27 cellular contexts compared by ENCODE assay signal in the genomic region with DNA sequence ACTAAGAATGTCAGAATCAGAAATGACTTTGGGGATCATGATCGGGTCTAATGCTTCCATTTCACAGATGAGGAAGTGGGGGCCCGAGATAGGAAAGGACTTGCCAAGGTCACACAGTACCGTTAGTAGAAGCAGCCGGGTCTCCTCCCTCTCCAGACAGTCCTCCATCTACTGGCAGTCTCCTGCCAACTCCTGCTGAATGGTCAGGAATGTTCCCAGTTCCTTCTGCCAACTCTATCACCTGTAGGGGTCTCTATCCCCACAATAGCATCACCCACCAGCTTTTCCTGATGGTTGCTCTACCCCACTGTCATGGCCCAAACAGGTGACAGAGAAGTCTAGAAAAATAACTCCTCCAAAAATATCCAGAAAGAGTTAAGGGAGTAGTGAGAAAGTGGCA. TPM values are rescaled to one million over a fixed set of nuclear protein-coding genes. Genes with fewer than 3 reads are reported as not detected.
DNase-seq lines count a peak whose midpoint lies in the region; ATAC-seq, FAIRE-seq and TF ChIP-seq lines count a peak whose summit lies in the region.
"Had no signal": no experiment of that assay in that cellular context is flagged by ENCODE, and none has a peak within 500 bp of the region (broad histone marks: within the 10 kb centered on the region; RNA-seq: fewer than 3 reads in every experiment).

No MANE protein-coding gene starts in this region.

- H3K9me3 Mint-ChIP-seq in WTC11 (peaks cover 20% of the 10 kb centered on the region), endodermal cell (peaks cover 33% of the 10 kb centered on the region)

- H3K9me3 ChIP-seq in endodermal cell (ENCODE audit: control insufficient read depth, low read length) = peaks cover 14% of the 10 kb centered on the region
- H3K9me3 ChIP-seq in kidney (ENCODE audit: control insufficient read depth in 1 of 2, low read length in 2 of 2) = peaks cover 3 to 7% of the 10 kb centered on the region in 2 donors
- peaks cover 9% of the 10 kb centered on the region for H3K9me3 ChIP-seq in osteoblast (ENCODE audit: low read depth, low read length)
- peaks cover 0 to 15% (median 11%) of the 10 kb centered on the region in 12 donors for H3K9me3 ChIP-seq in heart left ventricle
- H3K9me3 ChIP-seq: BE2C had no signal

- peaks cover 4% of the 10 kb centered on the region; the same call in 1 of the 2 replicates for H3K27me3 Mint-ChIP-seq in WTC11 (ENCODE audit: low read depth)
- H3K27me3 Mint-ChIP-seq in endodermal cell (ENCODE audit: insufficient read depth) = peaks cover 5% of the 10 kb centered on the region

- no peak overlapping the region for H3K4me2 ChIP-seq in osteoblast (ENCODE audit: insufficient read depth, low read length)
- H3K4me2 ChIP-seq: BLaER1 had no signal

- intact Hi-C loops in kidney (cut with DNase I) = no loop called here
- intact Hi-C loops in heart left ventricle (cut with DNase I) = no loop called here

- no peaks in the 10 kb centered on the region for H3K36me3 ChIP-seq in endodermal cell (ENCODE audit: control insufficient read depth, insufficient read depth, low read length)
- H3K36me3 ChIP-seq in kidney (ENCODE audit: control insufficient read depth in 1 of 2, insufficient read depth in 2 of 2, low read length in 2 of 2) = no peaks in the 10 kb centered on the region
- no peaks in the 10 kb centered on the region for H3K36me3 ChIP-seq in osteoblast (ENCODE audit: insufficient read depth, low read length)
- no peaks in the 10 kb centered on the region for H3K36me3 ChIP-seq in heart left ventricle
- H3K36me3 ChIP-seq: BE2C, BLaER1 had no signal

- no peaks in the 10 kb centered on the region for H3K79me2 ChIP-seq in osteoblast (ENCODE audit: insufficient read depth, low read length)

- H3K9ac ChIP-seq in endodermal cell (ENCODE audit: extremely low read depth, low read length, poor library complexity, severe bottlenecking) (no peak overlapping the region), kidney (ENCODE audit: low read length in 2 of 2) (no peak overlapping the region)
- H3K9ac ChIP-seq: BLaER1 had no signal

- H3K4me3 ChIP-seq in endodermal cell (ENCODE audit: low read length) (no peak overlapping the region), kidney (ENCODE audit: low read length in 2 of 2) (no peak overlapping the region), osteoblast (ENCODE audit: insufficient read depth, low read length) (no peak overlapping the region), heart left ventricle (no peak overlapping the region)
- H3K4me3 ChIP-seq: BLaER1 had no signal

- WGBS in endodermal cell (ENCODE audit: insufficient coverage in 1 of 2, insufficient read length in 1 of 2), 2 experiments = 79 to 80% methylated on average over 4 of the region's 4 CpGs
- WGBS in heart left ventricle, 4 donors = 73 to 82% (median 76%) methylated on average over 4 of the region's 4 CpGs

- no peak overlapping the region for H3K27ac ChIP-seq in endodermal cell (ENCODE audit: low read depth, low read length)
- H3K27ac ChIP-seq in kidney (ENCODE audit: low read depth in 2 of 2, low read length in 2 of 2) = no peak overlapping the region
- H3K27ac ChIP-seq in osteoblast (ENCODE audit: low read depth, low read length) = no peak overlapping the region
- H3K27ac ChIP-seq in heart left ventricle = no peak overlapping the region
- H3K27ac ChIP-seq: BLaER1 had no signal

- no peaks in the 10 kb centered on the region for H3K27me3 ChIP-seq in endodermal cell (ENCODE audit: control insufficient read depth, insufficient read depth, low read length, poor library complexity, severe bottlenecking)
- H3K27me3 ChIP-seq in osteoblast (ENCODE audit: insufficient read depth, low read length) = no peaks in the 10 kb centered on the region
- H3K27me3 ChIP-seq in heart left ventricle = no peaks in the 10 kb centered on the region
- H3K27me3 ChIP-seq: BE2C, BLaER1 had no signal

- H2AFZ ChIP-seq in osteoblast (ENCODE audit: low read length) = no peak overlapping the region

- TF ChIP-seq POLR2A in heart left ventricle (IDR thresholded peaks at IDR 0.05) = no peak

- CTCF ChIA-PET in WTC11 (lab: Charles Lee) = interaction anchor here (0.7 to 1.5 kb wide), 2 partner anchors 13 to 69 kb away, joined by 4 to 5 read pairs; no protein-coding TSS in a partner anchor

- TF ChIP-seq CTCF in WTC11 (IDR thresholded peaks at IDR 0.05) (no peak), endodermal cell (conservative IDR thresholded peaks at IDR 0.05) (peak; percentile 36), kidney (IDR thresholded peaks at IDR 0.05; ENCODE audit: borderline replicate concordance, extremely low read depth, insufficient read depth) (no peak), osteoblast (IDR thresholded peaks at IDR 0.05; ENCODE audit: extremely low read depth, low read depth, low read length) (no peak), heart left ventricle (IDR thresholded peaks at IDR 0.05) (no peak)

- H3K4me1 Mint-ChIP-seq in WTC11 = no peaks in the 10 kb centered on the region
- H3K4me1 Mint-ChIP-seq in endodermal cell = no peaks in the 10 kb centered on the region
- H3K4me1 Mint-ChIP-seq: CD4-positive, alpha-beta memory T cell; CD4-positive, CD25-positive, alpha-beta regulatory T cell; CD8-positive, alpha-beta memory T cell had no signal

- no peaks in the 10 kb centered on the region for H3K4me1 ChIP-seq in endodermal cell (ENCODE audit: control insufficient read depth, insufficient read depth, low read length)
- H3K4me1 ChIP-seq in kidney (ENCODE audit: control insufficient read depth in 1 of 2, insufficient read depth in 1 of 2, low read depth in 1 of 2, low read length in 2 of 2) = no peaks in the 10 kb centered on the region
- H3K4me1 ChIP-seq in osteoblast (ENCODE audit: insufficient read depth, low read length) = no peaks in the 10 kb centered on the region
- H3K4me1 ChIP-seq in heart left ventricle = no peaks in the 10 kb centered on the region
- H3K4me1 ChIP-seq: BE2C, Caco-2 had no signal

- DNase-seq in WTC11 (ENCODE audit: low spot score) = no peak
- DNase-seq in endodermal cell = no peak
- DNase-seq in kidney = peak; percentile 1
- DNase-seq in osteoblast (ENCODE audit: insufficient read length, low spot score, missing footprints) = peak; percentile 53
- no peak for DNase-seq in heart left ventricle
- DNase-seq in HuH-7.5 (ENCODE audit: low spot score) = no peak
- no peak for DNase-seq in stimulated activated CD4-positive, alpha-beta T cell treated with anti-CD3 and anti-CD28 coated beads, Interleukin-15, amount 100 ng/mL, for 24 hours
- DNase-seq: 8988T; ACHN; BE2C; C1 segment of cervical spinal cord; Caco-2; Calu3; CD4-positive, alpha-beta memory T cell; CD4-positive, CD25-positive, alpha-beta regulatory T cell; CD8-positive, alpha-beta memory T cell; DMS79 treated with DMSO at 0.1 percent for 48 hours; GF-D8 had no signal

- no peak for FAIRE-seq in kidney (lab: Jason Lieb, UNC)
- FAIRE-seq: A204.1, D721Med, G401.6, GM12891 had no signal

- H4K20me1 ChIP-seq in osteoblast (ENCODE audit: insufficient read depth, low read length) = no peaks in the 10 kb centered on the region
- H4K20me1 ChIP-seq: BLaER1 had no signal

- H3K27ac Mint-ChIP-seq in WTC11 = no peak overlapping the region
- no peak overlapping the region for H3K27ac Mint-ChIP-seq in endodermal cell
- H3K27ac Mint-ChIP-seq: CD14-positive monocyte; CD4-positive, alpha-beta memory T cell; CD4-positive, CD25-positive, alpha-beta regulatory T cell; CD8-positive, alpha-beta memory T cell had no signal

- H3K4me3 Mint-ChIP-seq in WTC11 = no peak overlapping the region
- no peak overlapping the region for H3K4me3 Mint-ChIP-seq in endodermal cell
- H3K4me3 Mint-ChIP-seq: CD14-positive monocyte; CD4-positive, alpha-beta memory T cell; CD4-positive, CD25-positive, alpha-beta regulatory T cell; CD8-positive, alpha-beta memory T cell had no signal

- ATAC-seq in WTC11 (peak; percentile 57), heart left ventricle (no peak), GM18517 (IDR thresholded peaks at IDR 0.05; ENCODE audit: unreplicated experiment) (no peak)

- H3K36me3 Mint-ChIP-seq in WTC11 = peaks cover 13% of the 10 kb centered on the region
- H3K36me3 Mint-ChIP-seq in endodermal cell (ENCODE audit: low read depth) = no peaks in the 10 kb centered on the region
- H3K36me3 Mint-ChIP-seq: CD14-positive monocyte; CD4-positive, alpha-beta memory T cell; CD4-positive, CD25-positive, alpha-beta regulatory T cell had no signal

- POLR2A ChIA-PET in WTC11 (lab: Charles Lee) = no interaction called here

RNA-seq across cellular contexts. Expression of gene CCDC86, which starts 23.9 kb away (rescaled TPM):
- total RNA-seq in WTC11 (2021) (49.4 to 53.5 TPM (median 53.1 TPM) in 3 replicates), endodermal cell (10 to 100 TPM; 22.4 to 27.9 TPM), kidney (18.9 TPM), osteoblast (6.2 and 7.4 TPM in 2 replicates), heart left ventricle (10 to 100 TPM in 5 of 9 donors, 1 to 10 TPM in 4; 6.0 to 26.7 (median 10.1) TPM)
- polyA plus RNA-seq in endodermal cell (2013, experiment 1 of 2) = 22.9 TPM
- polyA plus RNA-seq in endodermal cell (2013, experiment 2 of 2) = 22.8 TPM
- polyA plus RNA-seq in kidney (ENCODE audit: insufficient read depth, low read depth, low replicate concordance) (15.9 TPM), heart left ventricle (10 to 100 TPM in 1 of 2 donors, 1 to 10 TPM in 1; 8.1 to 33.3 TPM)

RNA-seq across cellular contexts. Expression of gene MS4A10, which starts 32.9 kb away (rescaled TPM):
- total RNA-seq in WTC11 (2021) = not detected in 3 replicates
- not detected for total RNA-seq in endodermal cell
- not detected for polyA plus RNA-seq in endodermal cell (2013, experiment 1 of 2)
- not detected for polyA plus RNA-seq in endodermal cell (2013, experiment 2 of 2)
- not detected for total RNA-seq in kidney
- polyA plus RNA-seq in kidney (ENCODE audit: insufficient read depth, low read depth, low replicate concordance) = 1.1 TPM
- not detected in 2 replicates for total RNA-seq in osteoblast
- total RNA-seq in heart left ventricle = not detected
- not detected for polyA plus RNA-seq in heart left ventricle
- total RNA-seq: A673; Calu3; CD4-positive, alpha-beta memory T cell; CD4-positive, CD25-positive, alpha-beta regulatory T cell; CD8-positive, alpha-beta memory T cell had no signal
- polyA plus RNA-seq: AG04450; CD14-positive monocyte; CD4-positive, alpha-beta memory T cell; CD4-positive, CD25-positive, alpha-beta regulatory T cell; CD8-positive, alpha-beta memory T cell had no signal

RNA-seq across cellular contexts. Expression of gene PTGDR2, which starts 37.7 kb away (rescaled TPM):
- total RNA-seq in WTC11 (2021) (0.07 to 0.14 TPM (median 0.14 TPM) in 3 replicates), endodermal cell (under 1 TPM in 1 of 2 donors, not detected in 1; 0.15 TPM), kidney (0.16 TPM), osteoblast (not detected in 2 replicates), heart left ventricle (1 to 10 TPM in 8 of 9 donors, under 1 TPM in 1; 0.61 to 7.9 (median 1.4) TPM)
- polyA plus RNA-seq in endodermal cell (2013, experiment 1 of 2) = 0.14 TPM
- 0.08 TPM for polyA plus RNA-seq in endodermal cell (2013, experiment 2 of 2)
- polyA plus RNA-seq in kidney (ENCODE audit: insufficient read depth, low read depth, low replicate concordance) (not detected), heart left ventricle (1 to 10 TPM in 1 of 2 donors, under 1 TPM in 1; 0.76 to 4.3 TPM)

RNA-seq across cellular contexts. Expression of gene ZP1, which starts 49.3 kb away (rescaled TPM):
- total RNA-seq in WTC11 (2021) (not detected in 3 replicates), endodermal cell (not detected), kidney (not detected), osteoblast (under 0.01 and 0.36 TPM in 2 replicates), heart left ventricle (under 1 TPM in 2 of 9 donors, not detected in 7; 0.30 to 0.95 TPM)
- not detected for polyA plus RNA-seq in endodermal cell (2013, experiment 1 of 2)
- polyA plus RNA-seq in endodermal cell (2013, experiment 2 of 2) = not detected
- polyA plus RNA-seq in kidney (ENCODE audit: insufficient read depth, low read depth, low replicate concordance) (not detected), heart left ventricle (under 1 TPM; 0.15 to 0.33 TPM)
- total RNA-seq: A673; Caco-2; Calu3; CD4-positive, CD25-positive, alpha-beta regulatory T cell; CD8-positive, alpha-beta memory T cell had no signal
- polyA plus RNA-seq: CD4-positive, CD25-positive, alpha-beta regulatory T cell had no signal

Comparison
In these comparisons a context has a peak if more than half of its experiments do, and no peak if none do; other contexts are left out.
1. DNase-seq: peak in kidney (single experiment) and osteoblast (single experiment); none in WTC11 (single experiment), endodermal cell (single experiment), heart left ventricle (0 of 5), HuH-7.5 (single experiment) and stimulated activated CD4-positive, alpha-beta T cell treated with anti-CD3 and anti-CD28 coated beads, Interleukin-15, amount 100 ng/mL, for 24 hours (single experiment).